8 cellular contexts compared by ENCODE assay signal in the genomic region with DNA sequence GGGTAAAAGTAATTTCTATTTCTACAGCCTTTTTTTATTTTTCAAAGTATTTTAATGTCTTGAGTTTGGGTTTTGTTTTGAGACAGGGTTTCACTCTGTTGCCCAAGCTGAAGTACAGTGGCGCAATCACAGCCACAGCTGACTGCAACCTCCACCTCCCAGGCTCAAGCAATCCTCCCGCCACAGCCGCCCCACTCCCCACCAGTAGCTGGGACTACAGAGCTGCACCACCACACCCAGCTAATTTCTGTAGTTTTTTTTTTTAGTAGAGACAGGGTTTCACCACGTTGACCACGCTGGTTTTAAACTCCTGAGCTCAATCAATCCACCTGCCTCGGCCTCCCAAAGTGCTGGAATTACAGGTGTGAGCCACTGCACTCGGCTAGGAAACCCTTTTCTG. TPM values are rescaled to one million over a fixed set of nuclear protein-coding genes. Genes with fewer than 3 reads are reported as not detected.
DNase-seq lines count a peak whose midpoint lies in the region; ATAC-seq, FAIRE-seq and TF ChIP-seq lines count a peak whose summit lies in the region.

No MANE protein-coding gene starts in this region.

- H3K4me3 Mint-ChIP-seq in Calu3 (ENCODE audit: low read depth, unreplicated experiment) = no peak overlapping the region

- FAIRE-seq in HTR-8/SVneo (lab: Jason Lieb, UNC) = no peak

- H3K9me3 ChIP-seq in vagina (no peaks in the 10 kb centered on the region), A673 (ENCODE audit: low read depth, low read length, poor library complexity, severe bottlenecking) (no peaks in the 10 kb centered on the region)

- H3K4me1 ChIP-seq in vagina = peaks cover 80% of the 10 kb centered on the region
- peaks cover 10% of the 10 kb centered on the region for H3K4me1 ChIP-seq in A673 (ENCODE audit: insufficient read depth, low read length, poor library complexity, severe bottlenecking)

- H3K4me1 Mint-ChIP-seq in Calu3 (ENCODE audit: low read depth, unreplicated experiment) = peaks cover 39% of the 10 kb centered on the region

- peak; percentile 65 for DNase-seq in Calu3
- peak; percentile 78 for DNase-seq in activated CD8-positive, alpha-beta memory T cell treated with anti-CD3 and anti-CD28 coated beads, Interleukin-2, amount 50 U/mL, for 48 hours
- DNase-seq in kidney tubule cell (ENCODE audit: low spot score) = peak; percentile 54
- DNase-seq in vagina (ENCODE audit: extremely low spot score in 2 of 2) = no peak
- no peak for DNase-seq in HTR-8/SVneo (ENCODE audit: insufficient read length, low spot score)
- no peak for DNase-seq in A673 (ENCODE audit: low spot score)

- peaks cover 75% of the 10 kb centered on the region for H3K36me3 Mint-ChIP-seq in Calu3 (ENCODE audit: insufficient read depth, unreplicated experiment)

- H3K27me3 Mint-ChIP-seq in Calu3 (ENCODE audit: unreplicated experiment) = no peaks in the 10 kb centered on the region

- POLR2A ChIA-PET in A673 (lab: Charles Lee; ENCODE audit: low non-redundant PET) = no interaction called here

- CTCF ChIA-PET in Calu3 (lab: Charles Lee) (interaction anchor here (0.6 to 1.1 kb wide), 2 partner anchors 11 to 198 kb away, joined by 3 read pairs; no protein-coding TSS in a partner anchor), A673 (lab: Charles Lee) (interaction anchor here (0.6 to 1.6 kb wide), 2 partner anchors 10 to 228 kb away, joined by 3 to 5 read pairs; no protein-coding TSS in a partner anchor)

- peak overlapping the region; percentile 100 for H3K27ac Mint-ChIP-seq in Calu3 (ENCODE audit: unreplicated experiment)

- peak overlapping the region; percentile 99 for H3K27ac ChIP-seq in vagina
- no peak overlapping the region for H3K27ac ChIP-seq in A673 (ENCODE audit: low read depth, low read length, poor library complexity, severe bottlenecking)

- H3K4me3 ChIP-seq in vagina = no peak overlapping the region
- H3K4me3 ChIP-seq in A673 (ENCODE audit: low read depth, low read length, poor library complexity, severe bottlenecking) = no peak overlapping the region

- no TSS peak for BruUV-seq in Calu3 (replicated peaks; lab: Mats Ljungman, UMichigan)
- no TSS peak for BruUV-seq in A673 (replicated peaks; lab: Mats Ljungman, UMichigan)

- H3K36me3 ChIP-seq in vagina = no peaks in the 10 kb centered on the region
- no peaks in the 10 kb centered on the region for H3K36me3 ChIP-seq in A673 (ENCODE audit: insufficient read depth, low read length, poor library complexity, severe bottlenecking)

- ATAC-seq in HG02870 (IDR thresholded peaks at IDR 0.05; ENCODE audit: unreplicated experiment) = peak; percentile 55
- ATAC-seq in GM21825 (IDR thresholded peaks at IDR 0.05; ENCODE audit: unreplicated experiment) = no peak

- TF ChIP-seq POLR2A in vagina (IDR thresholded peaks at IDR 0.05) = no peak

- TF ChIP-seq CTCF in Calu3 (IDR thresholded peaks at IDR 0.05; ENCODE audit: unreplicated experiment) = no peak
- no peak for TF ChIP-seq CTCF in vagina (IDR thresholded peaks at IDR 0.05)
- no peak for TF ChIP-seq CTCF in A673 (conservative IDR thresholded peaks at IDR 0.05; ENCODE audit: low read depth, low read length)

- H3K9me3 Mint-ChIP-seq in Calu3 (ENCODE audit: low read depth, unreplicated experiment) = no peaks in the 10 kb centered on the region

- H3K27me3 ChIP-seq in vagina = no peaks in the 10 kb centered on the region
- H3K27me3 ChIP-seq in A673 (replicated peaks; ENCODE audit: insufficient read depth, low read depth, low read length, poor library complexity) = no peaks in the 10 kb centered on the region

- intact Hi-C loops in Calu3 (cut with micrococcal nuclease; ENCODE audit: unreplicated experiment) (no loop called here), vagina (cut with DNase I) (no loop called here), A673 (cut with micrococcal nuclease; ENCODE audit: unreplicated experiment) (no loop called here)

RNA-seq across cellular contexts. Expression of gene TUBD1, which starts 44.0 kb away (rescaled TPM):
- total RNA-seq in Calu3 (2022) (5.0 and 12.6 TPM in 2 replicates), vagina (16.2 TPM), A673 (2021) (16.1 and 23.3 TPM in 2 replicates)

RNA-seq across cellular contexts. Expression of gene RPS6KB1, which starts 44.1 kb away (rescaled TPM):
- total RNA-seq in Calu3 (2022) = 29.9 and 34.5 TPM in 2 replicates
- total RNA-seq in vagina = 96.7 TPM
- 56.4 and 56.5 TPM in 2 replicates for total RNA-seq in A673 (2021)

Comparison
In these comparisons a context has a peak if more than half of its experiments do, and no peak if none do; other contexts are left out.
1. DNase-seq: peak in Calu3 (single experiment), activated CD8-positive, alpha-beta memory T cell treated with anti-CD3 and anti-CD28 coated beads, Interleukin-2, amount 50 U/mL, for 48 hours (single experiment) and kidney tubule cell (single experiment); none in vagina (0 of 2), HTR-8/SVneo (single experiment) and A673 (single experiment).